In genomic region chr12:53989227-53990113, GRCh38 we compare ENCODE assay signal across 1 cellular context.
TF ChIP-seq lines count a peak whose summit lies in the region.

No MANE protein-coding gene starts in this region.

TF ChIP-seq in endothelial cell of umbilical vein, 7 proteins besides CTCF, POLR2A, EP300 and RAD21:
- no peak for TF ChIP-seq GATA2 (IDR thresholded peaks at IDR 0.05; ENCODE audit: insufficient read depth, insufficient read length, low read depth, low read length)
- TF ChIP-seq EZH2 (IDR thresholded peaks at IDR 0.05; ENCODE audit: borderline replicate concordance, low read depth, low read length, severe bottlenecking): peak; percentile 67
